Comparison of ENCODE assay signal across 24 cellular contexts in genomic region chr3:191198886-191199285, GRCh38. TPM values are rescaled to one million over a fixed set of nuclear protein-coding genes. Genes with fewer than 3 reads are reported as not detected.
"Had no signal": no experiment of that assay in that cellular context is flagged by ENCODE, and none has a peak within 500 bp of the region (broad histone marks: within the 10 kb centered on the region; RNA-seq: fewer than 3 reads in every experiment).

A gene with protein sequence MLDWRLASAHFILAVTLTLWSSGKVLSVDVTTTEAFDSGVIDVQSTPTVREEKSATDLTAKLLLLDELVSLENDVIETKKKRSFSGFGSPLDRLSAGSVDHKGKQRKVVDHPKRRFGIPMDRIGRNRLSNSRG (plus strand): TSS chr3:191199241. CDS start chr3:191212533, 13,292 bp downstream.

- H3K4me2 ChIP-seq: hepatocyte had no signal

- H3K4me1 Mint-ChIP-seq: activated B cell treated with CpG ODN at 0.5 μM for 24 hours; activated naive CD4-positive, alpha-beta T cell treated with anti-CD3 and anti-CD28 coated beads, Interleukin-2, amount 10 ng/mL, durations not matched to agents 7 days and 5 days; immature natural killer cell; naive thymus-derived CD4-positive, alpha-beta T cell; stimulated activated naive CD8-positive, alpha-beta T cell treated with anti-CD3 and anti-CD28 coated beads, Interleukin-15, amount 100 ng/mL, for 72 hours had no signal

- H3K27ac ChIP-seq: coronary artery, foreskin keratinocyte, hepatocyte, left lung, ovary, tibial artery had no signal

- H3K9me3 ChIP-seq: left lung, ovary, tibial artery had no signal

- DNase-seq: activated B cell treated with CpG ODN at 0.5 μM for 24 hours; activated CD4-positive, alpha-beta T cell treated with anti-CD3 and anti-CD28 coated beads for 4 hours; activated CD4-positive, alpha-beta T cell treated with anti-CD3 and anti-CD28 coated beads, Interleukin-2, amount 50 U/mL, for 48 hours; activated naive CD4-positive, alpha-beta T cell treated with anti-CD3 and anti-CD28 coated beads, Interleukin-2, amount 10 ng/mL, durations not matched to agents 7 days and 5 days; activated T-cell treated with anti-CD3 and anti-CD28 coated beads, Interleukin-2, amount 50 U/mL, for 48 hours; amygdala; cerebellar nuclear complex; foreskin keratinocyte; immature natural killer cell; kidney glomerular epithelial cell; left lung; naive thymus-derived CD4-positive, alpha-beta T cell; ovary; right cardiac atrium; stimulated activated CD4-positive, alpha-beta T cell treated with anti-CD3 and anti-CD28 coated beads, Interleukin-1b, Interleukin-23, amount 100 ng/mL, for 48 hours; stimulated activated naive CD8-positive, alpha-beta T cell treated with anti-CD3 and anti-CD28 coated beads, Interleukin-15, amount 100 ng/mL, for 72 hours; T1000; tibial artery had no signal

- H2AFZ ChIP-seq: hepatocyte had no signal

- H3K27me3 ChIP-seq: hepatocyte, left lung, ovary, tibial artery had no signal

- H3K4me1 ChIP-seq: foreskin keratinocyte, left lung, tibial artery had no signal

- H3K79me2 ChIP-seq: hepatocyte had no signal

- H3K27me3 Mint-ChIP-seq: activated B cell treated with CpG ODN at 0.5 μM for 24 hours; activated naive CD4-positive, alpha-beta T cell treated with anti-CD3 and anti-CD28 coated beads, Interleukin-2, amount 10 ng/mL, durations not matched to agents 7 days and 5 days; stimulated activated naive CD8-positive, alpha-beta T cell treated with anti-CD3 and anti-CD28 coated beads, Interleukin-15, amount 100 ng/mL, for 72 hours had no signal

- H3K36me3 Mint-ChIP-seq: activated naive CD4-positive, alpha-beta T cell treated with anti-CD3 and anti-CD28 coated beads, Interleukin-2, amount 10 ng/mL, durations not matched to agents 7 days and 5 days; immature natural killer cell; naive thymus-derived CD4-positive, alpha-beta T cell had no signal

- ATAC-seq: foreskin keratinocyte; left lung; naive thymus-derived CD4-positive, alpha-beta T cell; right cardiac atrium; stimulated activated naive CD8-positive, alpha-beta T cell treated with anti-CD3 and anti-CD28 coated beads, Interleukin-15, amount 100 ng/mL, for 72 hours had no signal

- H3K27ac Mint-ChIP-seq: activated B cell treated with CpG ODN at 0.5 μM for 24 hours; activated naive CD4-positive, alpha-beta T cell treated with anti-CD3 and anti-CD28 coated beads, Interleukin-2, amount 10 ng/mL, durations not matched to agents 7 days and 5 days; immature natural killer cell; naive thymus-derived CD4-positive, alpha-beta T cell; stimulated activated naive CD8-positive, alpha-beta T cell treated with anti-CD3 and anti-CD28 coated beads, Interleukin-15, amount 100 ng/mL, for 72 hours; T-helper 1 cell treated with Interleukin-12 subunit alpha and Interleukin-12 subunit beta and Interleukin-4 antibody, amounts not matched to agents 30 μg/mL and 1 μg/mL, for 36 hours had no signal

- H3K4me3 Mint-ChIP-seq: activated B cell treated with CpG ODN at 0.5 μM for 24 hours; activated naive CD4-positive, alpha-beta T cell treated with anti-CD3 and anti-CD28 coated beads, Interleukin-2, amount 10 ng/mL, durations not matched to agents 7 days and 5 days; immature natural killer cell; naive thymus-derived CD4-positive, alpha-beta T cell; stimulated activated naive CD8-positive, alpha-beta T cell treated with anti-CD3 and anti-CD28 coated beads, Interleukin-15, amount 100 ng/mL, for 72 hours; T-helper 1 cell treated with Interleukin-12 subunit alpha and Interleukin-12 subunit beta and Interleukin-4 antibody, amounts not matched to agents 30 μg/mL and 1 μg/mL, for 36 hours had no signal

- H3K36me3 ChIP-seq: left lung, ovary, tibial artery had no signal

- H3K4me3 ChIP-seq: coronary artery, hepatocyte, left lung, ovary, tibial artery had no signal

- H3K9me3 Mint-ChIP-seq: activated B cell treated with CpG ODN at 0.5 μM for 24 hours; activated naive CD4-positive, alpha-beta T cell treated with anti-CD3 and anti-CD28 coated beads, Interleukin-2, amount 10 ng/mL, durations not matched to agents 7 days and 5 days; stimulated activated naive CD8-positive, alpha-beta T cell treated with anti-CD3 and anti-CD28 coated beads, Interleukin-15, amount 100 ng/mL, for 72 hours; T-helper 1 cell treated with Interleukin-12 subunit alpha and Interleukin-12 subunit beta and Interleukin-4 antibody, amounts not matched to agents 30 μg/mL and 1 μg/mL, for 36 hours had no signal

RNA-seq across cellular contexts. Expression of the gene that starts here (rescaled TPM):
- total RNA-seq: activated B cell treated with CpG ODN at 0.5 μM for 24 hours; epithelial cell of proximal tubule; foreskin keratinocyte; left lung; lung microvascular endothelial cell; naive thymus-derived CD4-positive, alpha-beta T cell; pulmonary artery endothelial cell had no signal
- polyA plus RNA-seq: foreskin keratinocyte; immature natural killer cell; naive thymus-derived CD4-positive, alpha-beta T cell had no signal
